Comparison of ENCODE assay signal across 1 cellular context in the genomic region with DNA sequence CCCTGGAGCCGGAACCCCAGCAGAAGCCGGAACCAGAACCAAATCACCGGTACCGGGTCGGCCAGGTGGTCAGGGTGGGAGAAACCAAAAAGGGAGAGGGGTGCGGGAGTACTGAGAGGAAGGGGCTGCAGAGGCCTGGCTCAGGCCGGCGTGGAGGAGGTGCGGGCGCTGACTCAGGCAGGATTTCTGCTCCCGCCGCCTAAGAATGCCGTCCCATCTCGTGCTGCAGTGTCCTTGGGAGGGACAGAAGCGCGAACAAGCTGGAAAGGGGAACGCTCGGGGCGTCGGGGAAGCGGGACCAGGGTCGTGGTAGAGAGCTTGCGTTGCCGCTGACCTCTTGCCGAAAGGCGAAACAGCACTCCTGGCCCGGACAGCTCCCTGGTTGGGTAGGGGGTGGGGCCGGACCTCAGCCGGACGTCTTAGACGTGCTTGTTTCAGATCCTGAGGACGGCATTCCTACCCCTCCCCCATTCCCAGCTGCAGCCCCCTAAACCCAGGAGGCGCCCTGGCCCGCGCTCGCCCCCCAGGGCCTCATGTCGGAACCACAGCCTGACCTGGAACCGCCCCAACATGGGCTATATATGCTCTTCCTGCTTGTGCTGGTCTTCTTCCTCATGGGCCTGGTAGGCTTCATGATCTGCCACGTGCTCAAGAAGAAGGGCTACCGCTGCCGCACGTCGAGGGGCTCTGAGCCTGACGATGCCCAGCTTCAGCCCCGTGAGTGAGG.
TF ChIP-seq lines count a peak whose summit lies in the region.

No MANE protein-coding gene starts in this region.

TF ChIP-seq in HEK293, 187 proteins besides CTCF, POLR2A, EP300 and RAD21 (continued from another document):
- TF ChIP-seq, protein P1, sequence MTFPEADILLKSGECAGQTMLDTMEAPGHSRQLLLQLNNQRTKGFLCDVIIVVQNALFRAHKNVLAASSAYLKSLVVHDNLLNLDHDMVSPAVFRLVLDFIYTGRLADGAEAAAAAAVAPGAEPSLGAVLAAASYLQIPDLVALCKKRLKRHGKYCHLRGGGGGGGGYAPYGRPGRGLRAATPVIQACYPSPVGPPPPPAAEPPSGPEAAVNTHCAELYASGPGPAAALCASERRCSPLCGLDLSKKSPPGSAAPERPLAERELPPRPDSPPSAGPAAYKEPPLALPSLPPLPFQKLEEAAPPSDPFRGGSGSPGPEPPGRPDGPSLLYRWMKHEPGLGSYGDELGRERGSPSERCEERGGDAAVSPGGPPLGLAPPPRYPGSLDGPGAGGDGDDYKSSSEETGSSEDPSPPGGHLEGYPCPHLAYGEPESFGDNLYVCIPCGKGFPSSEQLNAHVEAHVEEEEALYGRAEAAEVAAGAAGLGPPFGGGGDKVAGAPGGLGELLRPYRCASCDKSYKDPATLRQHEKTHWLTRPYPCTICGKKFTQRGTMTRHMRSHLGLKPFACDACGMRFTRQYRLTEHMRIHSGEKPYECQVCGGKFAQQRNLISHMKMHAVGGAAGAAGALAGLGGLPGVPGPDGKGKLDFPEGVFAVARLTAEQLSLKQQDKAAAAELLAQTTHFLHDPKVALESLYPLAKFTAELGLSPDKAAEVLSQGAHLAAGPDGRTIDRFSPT (tag by site-specific recombination; IDR thresholded peaks at IDR 0.05) = no peak
- TF ChIP-seq ZNF747 (tag by site-specific recombination; IDR thresholded peaks at IDR 0.05) (no peak), ZNF335 (tag by site-specific recombination; conservative IDR thresholded peaks at IDR 0.05) (peak; percentile 65), ZNF837 (tag by site-specific recombination; IDR thresholded peaks at IDR 0.05) (no peak), ZNF239 (tag by site-specific recombination; IDR thresholded peaks at IDR 0.05) (no peak), ZNF560 (tag by site-specific recombination; IDR thresholded peaks at IDR 0.05; ENCODE audit: borderline replicate concordance) (no peak)
